Comparison of ENCODE assay signal across 1 cellular context in genomic region chr11:71863978-71864627, GRCh38.
TF ChIP-seq lines count a peak whose summit lies in the region.

No MANE protein-coding gene starts in this region.

TF ChIP-seq in HepG2, 621 proteins besides CTCF, POLR2A, EP300 and RAD21:
- TF ChIP-seq SAP130 (CRISPR knock-in tag; IDR thresholded peaks at IDR 0.05; ENCODE audit: low read depth): 0 out of 2 replicates have a peak, but pooled peaks have one; percentile 25
- TF ChIP-seq KAT8 (CRISPR knock-in tag; IDR thresholded peaks at IDR 0.05): 0 out of 2 replicates have a peak, but pooled peaks have one; percentile 17
- peak in 1 of 2 experiments; percentile 57; a peak in 1 of 4 replicates for TF ChIP-seq HMGXB4 (CRISPR knock-in tag; IDR thresholded peaks at IDR 0.05; ENCODE audit: borderline replicate concordance in 1 of 2, low read depth in 1 of 2)
- peak; percentile 59 for TF ChIP-seq SMC3 (IDR thresholded peaks at IDR 0.05; ENCODE audit: low read length)
- 0 out of 2 replicates have a peak, but pooled peaks have one; percentile 24 for TF ChIP-seq HOMEZ (CRISPR knock-in tag; IDR thresholded peaks at IDR 0.05; ENCODE audit: low read depth)
- 0 out of 2 replicates have a peak, but pooled peaks have one; percentile 32 for TF ChIP-seq ZBTB33 (CRISPR knock-in tag; IDR thresholded peaks at IDR 0.05)
- peak; percentile 73 for TF ChIP-seq TEAD3 (CRISPR knock-in tag; optimal IDR thresholded peaks at IDR 0.05; ENCODE audit: borderline replicate concordance)
- 0 out of 2 replicates have a peak, but pooled peaks have one; percentile 37 for TF ChIP-seq ZMYM4 (CRISPR knock-in tag; IDR thresholded peaks at IDR 0.05)
- TF ChIP-seq MAFK (conservative IDR thresholded peaks at IDR 0.05 in 1 of 2, IDR thresholded peaks at IDR 0.05 in 1 of 2; ENCODE audit: low read length in 2 of 2): peak; percentile 65 to 81
- peak; percentile 73 for TF ChIP-seq STAG1 (CRISPR knock-in tag; IDR thresholded peaks at IDR 0.05)
- peak; percentile 70 for TF ChIP-seq MAFF (IDR thresholded peaks at IDR 0.05; ENCODE audit: low read depth, low read length)
- TF ChIP-seq THAP11 (CRISPR knock-in tag; IDR thresholded peaks at IDR 0.05): peak; percentile 31; the same call in 1 of the 2 replicates
